Comparison of ENCODE assay signal across 9 cellular contexts in genomic region chr10:104304927-104305326, GRCh38. TPM values are rescaled to one million over a fixed set of nuclear protein-coding genes. Genes with fewer than 3 reads are reported as not detected.
DNase-seq lines count a peak whose midpoint lies in the region; ATAC-seq and TF ChIP-seq lines count a peak whose summit lies in the region.
"Had no signal": no experiment of that assay in that cellular context is flagged by ENCODE, and none has a peak within 500 bp of the region (broad histone marks: within the 10 kb centered on the region; RNA-seq: fewer than 3 reads in every experiment).

No MANE protein-coding gene starts in this region.

- intact Hi-C loops in gastrocnemius medialis (cut with DNase I; ENCODE audit: low total_unique reads) = loop anchor here (1.0 to 2.0 kb wide), 2 partner anchors 34 to 45 kb away; partner anchors contain the start of gene ITPRIP

- H3K4me1 ChIP-seq in RWPE2 (ENCODE audit: insufficient read depth, poor library complexity, severe bottlenecking) (peaks cover 22% of the 10 kb centered on the region), esophagus (ENCODE audit: control insufficient read depth in 2 of 2, insufficient read depth in 2 of 2, low read length in 1 of 2) (peaks cover 0 to 10% of the 10 kb centered on the region in 2 donors), gastrocnemius medialis (peaks cover 53 to 64% of the 10 kb centered on the region in 2 donors)

- H3K27ac ChIP-seq in RWPE2 (ENCODE audit: poor library complexity, severe bottlenecking) = peak overlapping the region; percentile 16
- peak overlapping the region; percentile 13 to 75 for H3K27ac ChIP-seq in esophagus (ENCODE audit: low read depth in 2 of 2, low read length in 1 of 2)
- peak overlapping the region; percentile 72 to 75 (median 74) for H3K27ac ChIP-seq in gastrocnemius medialis

- H3K27me3 ChIP-seq in RWPE2 (ENCODE audit: insufficient read depth, poor library complexity, severe bottlenecking) (no peaks in the 10 kb centered on the region), esophagus (ENCODE audit: control insufficient read depth in 1 of 2, insufficient read depth in 2 of 2, low read length in 2 of 2) (no peaks in the 10 kb centered on the region), gastrocnemius medialis (no peaks in the 10 kb centered on the region)

- no peak for TF ChIP-seq POLR2A in gastrocnemius medialis (IDR thresholded peaks at IDR 0.05)

- WGBS in esophagus, 2 donors = 61 to 63% methylated on average over 8 of the region's 8 CpGs

- ATAC-seq in RWPE2 (ENCODE audit: low read depth) (no peak), gastrocnemius medialis (peak; percentile 44 to 45)

- in situ Hi-C loops in gastrocnemius medialis (cut with MboI; ENCODE audit: low sequenced_read_pairs in 4 of 4) = loop anchor here in 2 of 4 donors (5.0 kb wide), 1 partner anchor 42 kb away; no protein-coding TSS in a partner anchor

- H3K9me3 ChIP-seq in RWPE2 (ENCODE audit: severe bottlenecking) = no peaks in the 10 kb centered on the region
- H3K9me3 ChIP-seq in esophagus (ENCODE audit: control insufficient read depth in 2 of 2, insufficient read depth in 1 of 2, low read depth in 1 of 2, low read length in 1 of 2) = no peaks in the 10 kb centered on the region
- H3K9me3 ChIP-seq in gastrocnemius medialis = no peaks in the 10 kb centered on the region

- DNase-seq in RWPE2 (ENCODE audit: low spot score) = no peak
- peak; percentile 36 for DNase-seq in left kidney (ENCODE audit: low read depth, low spot score)
- no peak for DNase-seq in gastrocnemius medialis
- no peak for DNase-seq in DMS 273 (lab: John Stamatoyannopoulos, UW; ENCODE audit: unreplicated experiment)
- no peak for DNase-seq in NCI-H2081 treated with DMSO at 0.1 percent for 48 hours (lab: John Stamatoyannopoulos, UW)
- DNase-seq in stimulated activated CD4-positive, alpha-beta T cell treated with anti-CD3 and anti-CD28 coated beads, Interleukin-12 subunit alpha, Interleukin-12 subunit beta, amount 100 ng/mL, for 4 hours = no peak
- no peak for DNase-seq in NCI-H2107 (lab: John Stamatoyannopoulos, UW)
- DNase-seq: GOT3 had no signal

- H3K36me3 ChIP-seq in RWPE2 (ENCODE audit: low read depth) (0 out of 2 replicates have a peak, but pooled peaks cover 5% of the 10 kb centered on the region), esophagus (ENCODE audit: control insufficient read depth in 2 of 2, insufficient read depth in 2 of 2, low read length in 1 of 2) (no peaks in the 10 kb centered on the region), gastrocnemius medialis (no peaks in the 10 kb centered on the region)

- TF ChIP-seq CTCF in RWPE2 (IDR thresholded peaks at IDR 0.05; ENCODE audit: poor library complexity, severe bottlenecking) (no peak), gastrocnemius medialis (IDR thresholded peaks at IDR 0.05 in 4 of 5, conservative IDR thresholded peaks at IDR 0.05 in 1 of 5) (no peak)

- H3K4me3 ChIP-seq in RWPE2 (ENCODE audit: severe bottlenecking) (no peak overlapping the region), esophagus (ENCODE audit: low read depth in 1 of 2, low read length in 2 of 2) (no peak overlapping the region), gastrocnemius medialis (no peak overlapping the region)

RNA-seq across cellular contexts. Expression of gene ITPRIP, which starts 33.3 kb away (rescaled TPM):
- 10 to 100 TPM; 34.0 to 34.5 TPM for polyA plus RNA-seq in esophagus
- total RNA-seq in gastrocnemius medialis = 10 to 100 TPM in 1 of 4 donors, 1 to 10 TPM in 3; 5.0 to 19.9 (median 7.9) TPM

RNA-seq across cellular contexts. Expression of gene GSTO2, which starts 35.9 kb away (rescaled TPM):
- 10 to 100 TPM; 19.9 to 20.3 TPM for polyA plus RNA-seq in esophagus
- total RNA-seq in gastrocnemius medialis = 1 to 10 TPM in 2 of 4 donors, under 1 TPM in 1, not detected in 1; 0.71 to 2.3 (median 1.4) TPM

RNA-seq across cellular contexts. Expression of gene CFAP58, which starts 48.7 kb away (rescaled TPM):
- under 1 TPM; 0.11 to 0.14 TPM for polyA plus RNA-seq in esophagus
- under 1 TPM in 3 of 4 donors, not detected in 1; 0.13 to 0.36 (median 0.27) TPM for total RNA-seq in gastrocnemius medialis

RNA-seq across cellular contexts. Expression of gene GSTO1, which starts 50.2 kb away (rescaled TPM):
- 10 to 100 TPM; 57.4 to 63.1 TPM for polyA plus RNA-seq in esophagus
- total RNA-seq in gastrocnemius medialis = 100 to 1,000 TPM in 2 of 4 donors, 10 to 100 TPM in 2; 39.6 to 284 (median 74.2) TPM

Comparison
In these comparisons a context has a peak if more than half of its experiments do, and no peak if none do; other contexts are left out.
1. H3K27ac ChIP-seq: peak in every context shown above with its lines; median percentile 74 in gastrocnemius medialis; 44 in esophagus; 16 in RWPE2.